39 cellular contexts compared by ENCODE assay signal in genomic region chr12:84712747-84713146, GRCh38.
"Had no signal": no experiment of that assay in that cellular context is flagged by ENCODE, and none has a peak within 500 bp of the region (broad histone marks: within the 10 kb centered on the region; RNA-seq: fewer than 3 reads in every experiment).

No MANE protein-coding gene starts in this region.

- ATAC-seq: activated CD4-positive, alpha-beta T cell treated with anti-CD3 and anti-CD28 coated beads for 36 hours; activated CD4-positive, CD25-positive, alpha-beta regulatory T cell treated with anti-CD3 and anti-CD28 coated beads, Interleukin-2, amount 50 U/mL, for 24 hours; activated CD8-positive, alpha-beta memory T cell treated with anti-CD3 and anti-CD28 coated beads, Interleukin-2, amount 10 ng/mL, durations not matched to agents 7 days and 5 days; activated CD8-positive, alpha-beta T cell treated with anti-CD3 and anti-CD28 coated beads, Interleukin-2, amount 10 ng/mL, durations not matched to agents 7 days and 5 days; activated naive CD8-positive, alpha-beta T cell treated with anti-CD3 and anti-CD28 coated beads, Interleukin-2, amount 50 U/mL, for 24 hours had no signal

- H3K27me3 ChIP-seq: ascending aorta, cardiac muscle cell had no signal

- H3K4me3 Mint-ChIP-seq: activated CD4-positive, alpha-beta memory T cell treated with anti-CD3 and anti-CD28 coated beads, Interleukin-2, amount 10 ng/mL, durations not matched to agents 7 days and 5 days; activated CD4-positive, alpha-beta T cell treated with anti-CD3 and anti-CD28 coated beads for 36 hours; activated CD4-positive, alpha-beta T cell treated with anti-CD3 and anti-CD28 coated beads, Interleukin-2, amount 10 ng/mL, durations not matched to agents 7 days and 5 days; activated CD8-positive, alpha-beta memory T cell treated with anti-CD3 and anti-CD28 coated beads, Interleukin-2, amount 10 ng/mL, durations not matched to agents 7 days and 5 days; activated CD8-positive, alpha-beta T cell treated with anti-CD3 and anti-CD28 coated beads, Interleukin-2, amount 10 ng/mL, durations not matched to agents 7 days and 5 days; activated naive CD4-positive, alpha-beta T cell treated with anti-CD3 and anti-CD28 coated beads, Interleukin-2, amount 10 ng/mL, durations not matched to agents 7 days and 5 days; activated naive CD4-positive, alpha-beta T cell treated with anti-CD3 and anti-CD28 coated beads, Interleukin-2, amount 50 U/mL, for 24 hours; activated naive CD8-positive, alpha-beta T cell; activated naive CD8-positive, alpha-beta T cell treated with anti-CD3 and anti-CD28 coated beads, Interleukin-2, amount 10 ng/mL, durations not matched to agents 7 days and 5 days; activated naive CD8-positive, alpha-beta T cell treated with anti-CD3 and anti-CD28 coated beads, Interleukin-2, amount 50 U/mL, for 24 hours; activated T-cell treated with anti-CD3 and anti-CD28 coated beads, Interleukin-2, amount 50 U/mL, for 24 hours; brain; central memory CD8-positive, alpha-beta T cell; T-helper 1 cell treated with Interleukin-12 subunit alpha and Interleukin-12 subunit beta and Interleukin-4 antibody, amounts not matched to agents 30 μg/mL and 1 μg/mL, for 36 hours; T-helper 2 cell treated with Interferon-gamma antibody and Interleukin-4, amounts not matched to agents 5 μg/mL and 100 μg/mL, for 36 hours had no signal

- DNase-seq: activated CD4-positive, alpha-beta memory T cell treated with anti-CD3 and anti-CD28 coated beads, Interleukin-2, amount 10 ng/mL, durations not matched to agents 7 days and 5 days; activated CD4-positive, alpha-beta T cell treated with anti-CD3 and anti-CD28 coated beads for 1 hour; activated CD4-positive, alpha-beta T cell treated with anti-CD3 and anti-CD28 coated beads for 36 hours; activated CD4-positive, alpha-beta T cell treated with anti-CD3 and anti-CD28 coated beads for 48 hours; activated CD4-positive, alpha-beta T cell treated with anti-CD3 and anti-CD28 coated beads, Interleukin-2, amount 10 ng/mL, durations not matched to agents 7 days and 5 days; activated CD4-positive, alpha-beta T cell treated with anti-CD3 and anti-CD28 coated beads, Interleukin-2, amount 50 U/mL, for 48 hours; activated CD4-positive, CD25-positive, alpha-beta regulatory T cell; activated CD8-positive, alpha-beta memory T cell treated with anti-CD3 and anti-CD28 coated beads for 24 hours; activated CD8-positive, alpha-beta memory T cell treated with anti-CD3 and anti-CD28 coated beads, Interleukin-2, amount 10 ng/mL, durations not matched to agents 7 days and 5 days; activated CD8-positive, alpha-beta memory T cell treated with anti-CD3 and anti-CD28 coated beads, Interleukin-2, amount 50 U/mL, for 48 hours; activated CD8-positive, alpha-beta T cell treated with anti-CD3 and anti-CD28 coated beads, Interleukin-2, amount 10 ng/mL, durations not matched to agents 7 days and 5 days; activated effector memory CD4-positive, alpha-beta T cell treated with Interleukin-2 at 50 U/mL for 16 hours; activated gamma-delta T cell; activated naive CD4-positive, alpha-beta T cell treated with anti-CD3 and anti-CD28 coated beads, Interleukin-2, amount 10 ng/mL, durations not matched to agents 7 days and 5 days; activated naive CD4-positive, alpha-beta T cell treated with Interleukin-2 at 50 U/mL for 16 hours; activated naive CD8-positive, alpha-beta T cell treated with anti-CD3 and anti-CD28 coated beads, Interleukin-2, amount 10 ng/mL, durations not matched to agents 7 days and 5 days; activated naive CD8-positive, alpha-beta T cell treated with anti-CD3 and anti-CD28 coated beads, Interleukin-2, amount 50 U/mL, for 24 hours; activated T-cell treated with anti-CD3 and anti-CD28 coated beads, Interleukin-2, amount 50 U/mL, for 24 hours; activated T-cell treated with anti-CD3 and anti-CD28 coated beads, Interleukin-2, amount 50 U/mL, for 48 hours; amygdala; anterior cingulate cortex; caudate nucleus; cerebellar nuclear complex; T-helper 1 cell; T-helper 2 cell; T-helper 9 cell had no signal

- H3K36me3 ChIP-seq: ascending aorta, cardiac muscle cell had no signal

- H3K9me3 ChIP-seq: ascending aorta had no signal

- FAIRE-seq: bronchial epithelial cell, TTC549 had no signal

- H3K27ac ChIP-seq: ascending aorta, cardiac muscle cell, VCaP had no signal

- H3K27me3 Mint-ChIP-seq: activated CD4-positive, alpha-beta memory T cell treated with anti-CD3 and anti-CD28 coated beads, Interleukin-2, amount 10 ng/mL, durations not matched to agents 7 days and 5 days; activated CD4-positive, alpha-beta T cell treated with anti-CD3 and anti-CD28 coated beads for 36 hours; activated CD4-positive, alpha-beta T cell treated with anti-CD3 and anti-CD28 coated beads, Interleukin-2, amount 10 ng/mL, durations not matched to agents 7 days and 5 days; activated CD8-positive, alpha-beta memory T cell treated with anti-CD3 and anti-CD28 coated beads, Interleukin-2, amount 10 ng/mL, durations not matched to agents 7 days and 5 days; activated naive CD4-positive, alpha-beta T cell treated with anti-CD3 and anti-CD28 coated beads, Interleukin-2, amount 10 ng/mL, durations not matched to agents 7 days and 5 days; activated naive CD4-positive, alpha-beta T cell treated with anti-CD3 and anti-CD28 coated beads, Interleukin-2, amount 50 U/mL, for 24 hours; activated naive CD8-positive, alpha-beta T cell; activated naive CD8-positive, alpha-beta T cell treated with anti-CD3 and anti-CD28 coated beads, Interleukin-2, amount 10 ng/mL, durations not matched to agents 7 days and 5 days; activated naive CD8-positive, alpha-beta T cell treated with anti-CD3 and anti-CD28 coated beads, Interleukin-2, amount 50 U/mL, for 24 hours; activated T-cell treated with anti-CD3 and anti-CD28 coated beads, Interleukin-2, amount 50 U/mL, for 24 hours; central memory CD8-positive, alpha-beta T cell had no signal

- H3K4me3 ChIP-seq: ascending aorta, cardiac muscle cell had no signal

- H3K36me3 Mint-ChIP-seq: activated CD8-positive, alpha-beta memory T cell treated with anti-CD3 and anti-CD28 coated beads, Interleukin-2, amount 10 ng/mL, durations not matched to agents 7 days and 5 days; activated naive CD4-positive, alpha-beta T cell treated with anti-CD3 and anti-CD28 coated beads, Interleukin-2, amount 10 ng/mL, durations not matched to agents 7 days and 5 days; activated naive CD4-positive, alpha-beta T cell treated with anti-CD3 and anti-CD28 coated beads, Interleukin-2, amount 50 U/mL, for 24 hours; activated naive CD8-positive, alpha-beta T cell; activated naive CD8-positive, alpha-beta T cell treated with anti-CD3 and anti-CD28 coated beads, Interleukin-2, amount 10 ng/mL, durations not matched to agents 7 days and 5 days; brain had no signal

- H3K9me3 Mint-ChIP-seq: activated CD4-positive, alpha-beta memory T cell treated with anti-CD3 and anti-CD28 coated beads, Interleukin-2, amount 10 ng/mL, durations not matched to agents 7 days and 5 days; activated CD4-positive, alpha-beta T cell treated with anti-CD3 and anti-CD28 coated beads, Interleukin-2, amount 10 ng/mL, durations not matched to agents 7 days and 5 days; activated naive CD4-positive, alpha-beta T cell treated with anti-CD3 and anti-CD28 coated beads, Interleukin-2, amount 10 ng/mL, durations not matched to agents 7 days and 5 days; activated naive CD4-positive, alpha-beta T cell treated with anti-CD3 and anti-CD28 coated beads, Interleukin-2, amount 50 U/mL, for 24 hours; activated naive CD8-positive, alpha-beta T cell treated with anti-CD3 and anti-CD28 coated beads, Interleukin-2, amount 10 ng/mL, durations not matched to agents 7 days and 5 days; activated T-cell treated with anti-CD3 and anti-CD28 coated beads, Interleukin-2, amount 50 U/mL, for 24 hours; activated T-helper 2 cell treated with anti-CD3 and anti-CD28 coated beads, Interferon-gamma antibody, Interleukin-2, Interleukin-4, amounts not matched to agents 10 μg/mL and 5 μg/mL and 100 μg/mL, durations not matched to agents 14 hours and 24 hours and 36 hours; brain; T-helper 1 cell treated with Interleukin-12 subunit alpha and Interleukin-12 subunit beta and Interleukin-4 antibody, amounts not matched to agents 30 μg/mL and 1 μg/mL, for 36 hours; T-helper 2 cell treated with Interferon-gamma antibody and Interleukin-4, amounts not matched to agents 5 μg/mL and 100 μg/mL, for 36 hours had no signal

- H3K4me1 ChIP-seq: ascending aorta had no signal

- H3K4me1 Mint-ChIP-seq: activated CD4-positive, alpha-beta memory T cell treated with anti-CD3 and anti-CD28 coated beads, Interleukin-2, amount 10 ng/mL, durations not matched to agents 7 days and 5 days; activated CD4-positive, alpha-beta T cell treated with anti-CD3 and anti-CD28 coated beads for 36 hours; activated CD4-positive, alpha-beta T cell treated with anti-CD3 and anti-CD28 coated beads, Interleukin-2, amount 10 ng/mL, durations not matched to agents 7 days and 5 days; activated CD8-positive, alpha-beta memory T cell treated with anti-CD3 and anti-CD28 coated beads, Interleukin-2, amount 10 ng/mL, durations not matched to agents 7 days and 5 days; activated naive CD4-positive, alpha-beta T cell treated with anti-CD3 and anti-CD28 coated beads, Interleukin-2, amount 10 ng/mL, durations not matched to agents 7 days and 5 days; activated naive CD4-positive, alpha-beta T cell treated with anti-CD3 and anti-CD28 coated beads, Interleukin-2, amount 50 U/mL, for 24 hours; activated naive CD8-positive, alpha-beta T cell treated with anti-CD3 and anti-CD28 coated beads, Interleukin-2, amount 10 ng/mL, durations not matched to agents 7 days and 5 days; activated naive CD8-positive, alpha-beta T cell treated with anti-CD3 and anti-CD28 coated beads, Interleukin-2, amount 50 U/mL, for 24 hours; brain; central memory CD8-positive, alpha-beta T cell had no signal

- H3K27ac Mint-ChIP-seq: activated CD4-positive, alpha-beta memory T cell treated with anti-CD3 and anti-CD28 coated beads, Interleukin-2, amount 10 ng/mL, durations not matched to agents 7 days and 5 days; activated CD4-positive, alpha-beta T cell treated with anti-CD3 and anti-CD28 coated beads for 36 hours; activated CD4-positive, alpha-beta T cell treated with anti-CD3 and anti-CD28 coated beads, Interleukin-2, amount 10 ng/mL, durations not matched to agents 7 days and 5 days; activated CD8-positive, alpha-beta memory T cell treated with anti-CD3 and anti-CD28 coated beads, Interleukin-2, amount 10 ng/mL, durations not matched to agents 7 days and 5 days; activated CD8-positive, alpha-beta T cell treated with anti-CD3 and anti-CD28 coated beads, Interleukin-2, amount 10 ng/mL, durations not matched to agents 7 days and 5 days; activated naive CD4-positive, alpha-beta T cell treated with anti-CD3 and anti-CD28 coated beads, Interleukin-2, amount 10 ng/mL, durations not matched to agents 7 days and 5 days; activated naive CD4-positive, alpha-beta T cell treated with anti-CD3 and anti-CD28 coated beads, Interleukin-2, amount 50 U/mL, for 24 hours; activated naive CD8-positive, alpha-beta T cell; activated naive CD8-positive, alpha-beta T cell treated with anti-CD3 and anti-CD28 coated beads, Interleukin-2, amount 10 ng/mL, durations not matched to agents 7 days and 5 days; activated naive CD8-positive, alpha-beta T cell treated with anti-CD3 and anti-CD28 coated beads, Interleukin-2, amount 50 U/mL, for 24 hours; activated T-cell treated with anti-CD3 and anti-CD28 coated beads, Interleukin-2, amount 50 U/mL, for 24 hours; activated T-helper 2 cell treated with anti-CD3 and anti-CD28 coated beads, Interferon-gamma antibody, Interleukin-2, Interleukin-4, amounts not matched to agents 10 μg/mL and 5 μg/mL and 100 μg/mL, durations not matched to agents 14 hours and 24 hours and 36 hours; brain; T-helper 1 cell treated with Interleukin-12 subunit alpha and Interleukin-12 subunit beta and Interleukin-4 antibody, amounts not matched to agents 30 μg/mL and 1 μg/mL, for 36 hours; T-helper 2 cell treated with Interferon-gamma antibody and Interleukin-4, amounts not matched to agents 5 μg/mL and 100 μg/mL, for 36 hours had no signal
